ENCODE assay signal across 21 cellular contexts in the genomic region with DNA sequence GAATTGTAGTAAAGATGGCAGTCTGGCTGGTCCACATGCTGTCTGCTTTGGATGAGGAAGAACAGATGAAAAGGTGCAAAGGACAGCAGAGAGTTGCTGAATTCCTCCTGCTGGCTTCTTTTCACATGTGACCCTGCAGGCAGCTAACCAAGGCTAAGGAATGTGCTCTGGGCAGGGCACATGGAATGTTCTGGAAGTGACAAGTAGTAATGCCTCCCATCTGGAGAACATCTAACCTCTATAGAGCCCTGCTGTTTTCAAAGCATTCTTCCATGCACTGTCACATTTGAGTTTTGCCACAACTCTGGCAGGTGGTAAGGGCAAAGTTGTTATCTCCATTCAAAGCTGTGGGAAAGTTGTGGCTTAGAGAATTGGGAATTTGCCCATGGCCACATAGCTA.
DNase-seq lines count a peak whose midpoint lies in the region; ATAC-seq and TF ChIP-seq lines count a peak whose summit lies in the region.
"Had no signal": no experiment of that assay in that cellular context is flagged by ENCODE, and none has a peak within 500 bp of the region (broad histone marks: within the 10 kb centered on the region; RNA-seq: fewer than 3 reads in every experiment).

No MANE protein-coding gene starts in this region.

- peak; percentile 89 for DNase-seq in ELF-1 (ENCODE audit: low read depth, low spot score)
- peak; percentile 38 to 49 for DNase-seq in SJCRH30
- peak; percentile 33 for DNase-seq in fibroblast of pulmonary artery (ENCODE audit: low read depth)
- DNase-seq in non-pigmented ciliary epithelial cell (ENCODE audit: low read depth): peak; percentile 65
- no peak for DNase-seq in left cardiac atrium
- no peak for DNase-seq in NCI-H774 (lab: John Stamatoyannopoulos, UW)
- DNase-seq in NCI-H1092 treated with DMSO at 0.1 percent for 48 hours (lab: John Stamatoyannopoulos, UW): no peak
- DNase-seq: activated CD4-positive, alpha-beta memory T cell treated with anti-CD3 and anti-CD28 coated beads for 36 hours; activated naive CD4-positive, alpha-beta T cell treated with anti-CD3 and anti-CD28 coated beads for 36 hours; activated T-cell treated with anti-CD3 and anti-CD28 coated beads, Interleukin-2, amount 50 U/mL, for 1 hour; glutamatergic neuron; KG1; NCI-H1048; NCI-H2107; NCI-H524 treated with DMSO at 0.1 percent for 48 hours; SHP77; T-helper 17 cell; thyroid gland; WERI-Rb-1 had no signal

- no peaks in the 10 kb centered on the region; the same call in 1 of the 2 replicates for H3K9me3 ChIP-seq in SJCRH30 (replicated peaks)
- H3K9me3 ChIP-seq: thyroid gland had no signal

- H3K27me3 ChIP-seq in SJCRH30: no peaks in the 10 kb centered on the region
- H3K27me3 ChIP-seq: thyroid gland had no signal

- intact Hi-C loops in left cardiac atrium (cut with DNase I): no loop called here

- ATAC-seq in left cardiac atrium (no peak), HG03159 (IDR thresholded peaks at IDR 0.05; ENCODE audit: unreplicated experiment) (no peak)
- ATAC-seq: stimulated activated memory B cell treated with anti-CD40 and anti-IgM and Interleukin-4, amounts not matched to agents 10 μg/mL and 1 μg/mL and 100 μg/mL, for 72 hours; T-helper 17 cell had no signal

- no peaks in the 10 kb centered on the region for H3K36me3 ChIP-seq in SJCRH30
- H3K36me3 ChIP-seq: thyroid gland, WERI-Rb-1 had no signal

- H3K4me1 ChIP-seq in SJCRH30: no peaks in the 10 kb centered on the region
- H3K4me1 ChIP-seq: thyroid gland had no signal

- peak overlapping the region; percentile 12; the same call in 1 of the 2 replicates for H3K27ac ChIP-seq in SJCRH30
- H3K27ac ChIP-seq: thyroid gland, WERI-Rb-1 had no signal

- no peak for TF ChIP-seq CTCF in fibroblast of pulmonary artery (IDR thresholded peaks at IDR 0.05; ENCODE audit: low read length, missing control alignments)

- no peak overlapping the region for H3K4me3 ChIP-seq in SJCRH30
- H3K4me3 ChIP-seq in fibroblast of pulmonary artery (replicated peaks; ENCODE audit: low read depth, low read length): no peak overlapping the region
- H3K4me3 ChIP-seq: thyroid gland had no signal

Comparison
In these comparisons a context has a peak if more than half of its experiments do, and no peak if none do; other contexts are left out.
1. DNase-seq: peak in ELF-1 (single experiment), SJCRH30 (2 of 2), fibroblast of pulmonary artery (single experiment) and non-pigmented ciliary epithelial cell (single experiment); none in left cardiac atrium (single experiment), NCI-H774 (single experiment) and NCI-H1092 treated with DMSO at 0.1 percent for 48 hours (single experiment).